Comparison of ENCODE assay signal across 8 cellular contexts in the genomic region with DNA sequence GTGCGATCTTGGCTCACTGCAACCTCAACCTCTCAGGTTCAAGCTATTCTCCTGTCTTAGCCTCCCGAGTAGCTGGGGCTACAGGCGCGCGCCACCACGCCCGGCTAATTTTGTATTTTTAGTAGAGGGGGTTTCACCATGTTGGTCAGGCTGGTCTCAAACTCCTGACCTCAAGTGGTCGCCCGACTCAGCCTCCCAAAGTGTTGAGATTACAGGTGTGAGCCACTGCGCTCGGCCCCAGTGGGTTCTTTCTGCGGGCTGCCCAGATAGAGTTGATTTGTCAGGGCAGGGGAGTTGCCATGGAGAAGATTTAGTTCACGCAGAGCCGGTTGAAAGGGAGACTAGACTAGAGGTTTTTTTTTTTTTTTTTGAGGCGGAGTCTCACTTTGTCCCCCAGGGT. TPM values are rescaled to one million over a fixed set of nuclear protein-coding genes. Genes with fewer than 3 reads are reported as not detected.
DNase-seq lines count a peak whose midpoint lies in the region; ATAC-seq, FAIRE-seq and TF ChIP-seq lines count a peak whose summit lies in the region.

No MANE protein-coding gene starts in this region.

- dilution Hi-C loops in keratinocyte (cut with MboI; ENCODE audit: extremely low pct_ligation_motif_present, low sequenced_read_pairs): no loop called here

- 0 out of 2 replicates have a peak, but pooled peaks cover 5% of the 10 kb centered on the region for H3F3A ChIP-seq in GM23338 (replicated peaks; ENCODE audit: low read depth)

- peaks cover 22% of the 10 kb centered on the region for H3K27me3 Mint-ChIP-seq in GM23338 (ENCODE audit: insufficient read depth, low read depth, poor library complexity)
- H3K27me3 Mint-ChIP-seq in activated CD4-positive, alpha-beta memory T cell treated with anti-CD3 and anti-CD28 coated beads for 36 hours: no peaks in the 10 kb centered on the region

- TF ChIP-seq CTCF in GM23338 (conservative IDR thresholded peaks at IDR 0.05; ENCODE audit: low read depth in 2 of 2) (no peak), keratinocyte (optimal IDR thresholded peaks at IDR 0.05 in 1 of 3, IDR thresholded peaks at IDR 0.05 in 1 of 3, conservative IDR thresholded peaks at IDR 0.05 in 1 of 3; ENCODE audit: extremely low read depth in 1 of 3, insufficient read depth in 2 of 3, low read length in 3 of 3) (no peak)

- H3K27ac Mint-ChIP-seq in GM23338: no peak overlapping the region
- H3K27ac Mint-ChIP-seq in activated CD4-positive, alpha-beta memory T cell treated with anti-CD3 and anti-CD28 coated beads for 36 hours: no peak overlapping the region

- H3K27me3 ChIP-seq in BLaER1 (no peaks in the 10 kb centered on the region), GM23338 (ENCODE audit: insufficient read depth) (peaks cover 17% of the 10 kb centered on the region), keratinocyte (ENCODE audit: control insufficient read depth, extremely low read depth, insufficient read depth, low read length) (no peaks in the 10 kb centered on the region)

- no peak for FAIRE-seq in keratinocyte (lab: Jason Lieb, UNC)

- H3K4me1 ChIP-seq in BLaER1 (peaks cover 23% of the 10 kb centered on the region), GM23338 (ENCODE audit: insufficient read depth) (peaks cover 24% of the 10 kb centered on the region), keratinocyte (ENCODE audit: control insufficient read depth, extremely low read depth, insufficient read depth, low read length) (peaks cover 26% of the 10 kb centered on the region)

- H3K9me2 ChIP-seq in GM23338 (ENCODE audit: insufficient read depth): no peaks in the 10 kb centered on the region

- H3K4me2 ChIP-seq in BLaER1 (peak overlapping the region; percentile 99), GM23338 (peak overlapping the region; percentile 96), keratinocyte (ENCODE audit: control insufficient read depth, extremely low read depth, insufficient read depth, low read depth, low read length) (peak overlapping the region; percentile 92)

- no peak overlapping the region for H2AFZ ChIP-seq in GM23338
- no peak overlapping the region for H2AFZ ChIP-seq in keratinocyte (ENCODE audit: control insufficient read depth, low read length)

- no peak overlapping the region for H3K27ac ChIP-seq in BLaER1
- H3K27ac ChIP-seq in GM23338 (ENCODE audit: low read depth): peak overlapping the region; percentile 84
- H3K27ac ChIP-seq in keratinocyte (ENCODE audit: control insufficient read depth, insufficient read depth, low read length): no peak overlapping the region

- peaks cover 3% of the 10 kb centered on the region for H3K9me1 ChIP-seq in keratinocyte (ENCODE audit: control insufficient read depth, extremely low read depth, insufficient read depth, low read length)

- ATAC-seq in GM23338: no peak
- no peak for ATAC-seq in HG03039 (IDR thresholded peaks at IDR 0.05; ENCODE audit: unreplicated experiment)
- no peak for ATAC-seq in HG03520 (IDR thresholded peaks at IDR 0.05; ENCODE audit: unreplicated experiment)

- peaks cover 3% of the 10 kb centered on the region; the same call in 2 of the 3 replicates for H3K9me3 Mint-ChIP-seq in GM23338
- H3K9me3 Mint-ChIP-seq in activated CD4-positive, alpha-beta memory T cell treated with anti-CD3 and anti-CD28 coated beads for 36 hours: no peaks in the 10 kb centered on the region

- H4K20me1 ChIP-seq in BLaER1 (peaks cover 51% of the 10 kb centered on the region), GM23338 (replicated peaks; ENCODE audit: insufficient read depth) (peaks cover 6% of the 10 kb centered on the region; the same call in 1 of the 2 replicates), keratinocyte (ENCODE audit: control insufficient read depth, extremely low read depth, insufficient read depth, low read length) (no peaks in the 10 kb centered on the region)

- H3K4me3 Mint-ChIP-seq in GM23338: peak overlapping the region; percentile 91
- peak overlapping the region; percentile 76 for H3K4me3 Mint-ChIP-seq in activated CD4-positive, alpha-beta memory T cell treated with anti-CD3 and anti-CD28 coated beads for 36 hours

- peaks cover 42% of the 10 kb centered on the region for H3K4me1 Mint-ChIP-seq in GM23338
- peaks cover 24% of the 10 kb centered on the region for H3K4me1 Mint-ChIP-seq in activated CD4-positive, alpha-beta memory T cell treated with anti-CD3 and anti-CD28 coated beads for 36 hours (ENCODE audit: low read depth)

- H3K4me3 ChIP-seq in BLaER1: peak overlapping the region; percentile 99
- H3K4me3 ChIP-seq in GM23338: peak overlapping the region; percentile 93
- H3K4me3 ChIP-seq in keratinocyte (ENCODE audit: control insufficient read depth in 2 of 3, extremely low read depth in 1 of 3, insufficient read depth in 2 of 3, low read depth in 1 of 3, low read length in 3 of 3): peak overlapping the region in 1 of 3 experiments; percentile 88

- CTCF ChIA-PET in activated CD4-positive, alpha-beta memory T cell treated with anti-CD3 and anti-CD28 coated beads for 36 hours (lab: Charles Lee): interaction anchor here (1.0 kb wide), 1 partner anchor 10 kb away, joined by 4 read pairs; no protein-coding TSS in a partner anchor

- POLR2A ChIA-PET in activated CD4-positive, alpha-beta memory T cell treated with anti-CD3 and anti-CD28 coated beads for 36 hours (lab: Charles Lee): interaction anchor here (0.5 to 0.7 kb wide), 2 partner anchors 10 to 39 kb away, joined by 4 read pairs; no protein-coding TSS in a partner anchor

- peak; percentile 22 for DNase-seq in GM23338 (ENCODE audit: low spot score)
- no peak for DNase-seq in activated CD4-positive, alpha-beta memory T cell treated with anti-CD3 and anti-CD28 coated beads for 36 hours
- DNase-seq in keratinocyte (ENCODE audit: low read depth, low spot score): no peak
- DNase-seq in NCI-H1048 (lab: John Stamatoyannopoulos, UW): no peak
- no peak for DNase-seq in NCI-H1417 (lab: John Stamatoyannopoulos, UW)

- intact Hi-C loops in activated CD4-positive, alpha-beta memory T cell treated with anti-CD3 and anti-CD28 coated beads for 36 hours (cut with micrococcal nuclease): loop anchor here (5.0 to 10.0 kb wide), 2 partner anchors 106 to 659 kb away; partner anchors contain the start of genes FASN and WDR45B

- peaks cover 47% of the 10 kb centered on the region for H3K79me2 ChIP-seq in GM23338 (replicated peaks; ENCODE audit: insufficient read depth)
- peaks cover 35% of the 10 kb centered on the region for H3K79me2 ChIP-seq in keratinocyte (ENCODE audit: control insufficient read depth, insufficient read depth, low read length)

- no peak overlapping the region; the same call in 1 of the 2 replicates for H3K9ac ChIP-seq in BLaER1
- H3K9ac ChIP-seq in keratinocyte (ENCODE audit: control insufficient read depth, extremely low read depth, insufficient read depth, low read length): peak overlapping the region; percentile 79

- H3K9me3 ChIP-seq in BLaER1 (peaks cover 20% of the 10 kb centered on the region), keratinocyte (ENCODE audit: control insufficient read depth, low read depth, low read length) (no peaks in the 10 kb centered on the region)

- H3K36me3 ChIP-seq in BLaER1 (peaks cover 48% of the 10 kb centered on the region), GM23338 (ENCODE audit: insufficient read depth) (no peaks in the 10 kb centered on the region), keratinocyte (ENCODE audit: control insufficient read depth in 2 of 2, extremely low read depth in 1 of 2, insufficient read depth in 2 of 2, low read length in 2 of 2) (peaks cover 2 to 12% of the 10 kb centered on the region in 2 experiments)

- peaks cover 29% of the 10 kb centered on the region for H3K36me3 Mint-ChIP-seq in GM23338 (ENCODE audit: low read depth)
- H3K36me3 Mint-ChIP-seq in activated CD4-positive, alpha-beta memory T cell treated with anti-CD3 and anti-CD28 coated beads for 36 hours: peaks cover 8% of the 10 kb centered on the region

RNA-seq across cellular contexts. Expression of gene TBCD, which starts 1.7 kb away (rescaled TPM):
- 116 and 122 TPM in 2 replicates for total RNA-seq in GM23338 (2014; rRNA removed; shearing (Covaris generic))
- polyA plus RNA-seq in GM23338 (2016; fragmentation: Nextera tagmentation; extraction: Ambion mirVana) (72.4 and 75.0 TPM in 2 replicates), keratinocyte (30.1 to 51.5 TPM (median 36.2 TPM) in 3 replicates)
- total RNA-seq in activated CD4-positive, alpha-beta memory T cell treated with anti-CD3 and anti-CD28 coated beads for 36 hours: 10 to 100 TPM; 97.0 to 98.2 TPM
- polyA plus RNA-seq in keratinocyte (2011; ENCODE audit: low read depth): 46.9 TPM
- polyA plus RNA-seq in keratinocyte (2011; cell fraction: cytosol; rRNA removed): 27.0 and 48.2 TPM in 2 replicates
- polyA plus RNA-seq in keratinocyte (2011; cell fraction: nucleus; rRNA removed): 77.9 and 106 TPM in 2 replicates
- 49.2 and 75.3 TPM in 2 replicates for polyA plus RNA-seq in keratinocyte (2012; ENCODE audit: low replicate concordance)
- 63.0 to 138 TPM (median 81.3 TPM) in 3 replicates for polyA minus RNA-seq in keratinocyte
- polyA minus RNA-seq in keratinocyte (2011; cell fraction: cytosol; rRNA and poly(A)+ RNA removed): 59.3 TPM
- polyA minus RNA-seq in keratinocyte (2011; cell fraction: nucleus; rRNA and poly(A)+ RNA removed): 47.8 and 67.7 TPM in 2 replicates

RNA-seq across cellular contexts. Expression of gene FN3K, which starts 18.1 kb away (rescaled TPM):
- 11.0 and 12.9 TPM in 2 replicates for total RNA-seq in GM23338 (2014; rRNA removed; shearing (Covaris generic))
- polyA plus RNA-seq in GM23338 (2016; fragmentation: Nextera tagmentation; extraction: Ambion mirVana): 5.3 TPM in 2 replicates
- 1 to 10 TPM; 1.6 to 2.3 TPM for total RNA-seq in activated CD4-positive, alpha-beta memory T cell treated with anti-CD3 and anti-CD28 coated beads for 36 hours
- polyA plus RNA-seq in keratinocyte: 0.10 to 0.35 TPM (median 0.32 TPM) in 3 replicates
- 1.6 TPM for polyA plus RNA-seq in keratinocyte (2011; ENCODE audit: low read depth)
- polyA plus RNA-seq in keratinocyte (2011; cell fraction: cytosol; rRNA removed): 0.13 and 0.34 TPM in 2 replicates
- polyA plus RNA-seq in keratinocyte (2011; cell fraction: nucleus; rRNA removed): 1.7 and 2.1 TPM in 2 replicates
- 1.4 and 2.4 TPM in 2 replicates for polyA plus RNA-seq in keratinocyte (2012; ENCODE audit: low replicate concordance)
- polyA minus RNA-seq in keratinocyte: 0.46 to 1.3 TPM in 2 of 3 replicates, not detected in the other
- 4.2 TPM for polyA minus RNA-seq in keratinocyte (2011; cell fraction: cytosol; rRNA and poly(A)+ RNA removed)
- polyA minus RNA-seq in keratinocyte (2011; cell fraction: nucleus; rRNA and poly(A)+ RNA removed): 0.42 and 1.4 TPM in 2 replicates

RNA-seq across cellular contexts. Expression of gene FN3KRP, which starts 37.0 kb away (rescaled TPM):
- 13.2 and 15.9 TPM in 2 replicates for total RNA-seq in GM23338 (2014; rRNA removed; shearing (Covaris generic))
- polyA plus RNA-seq in GM23338 (2016; fragmentation: Nextera tagmentation; extraction: Ambion mirVana): 15.1 and 16.7 TPM in 2 replicates
- total RNA-seq in activated CD4-positive, alpha-beta memory T cell treated with anti-CD3 and anti-CD28 coated beads for 36 hours: 10 to 100 TPM; 36.7 to 40.5 TPM
- 24.7 to 26.2 TPM (median 25.7 TPM) in 3 replicates for polyA plus RNA-seq in keratinocyte
- polyA plus RNA-seq in keratinocyte (2011; ENCODE audit: low read depth): 15.1 TPM
- polyA plus RNA-seq in keratinocyte (2011; cell fraction: cytosol; rRNA removed): 22.7 and 26.4 TPM in 2 replicates
- 29.3 and 37.4 TPM in 2 replicates for polyA plus RNA-seq in keratinocyte (2011; cell fraction: nucleus; rRNA removed)
- 23.4 and 34.5 TPM in 2 replicates for polyA plus RNA-seq in keratinocyte (2012; ENCODE audit: low replicate concordance)
- polyA minus RNA-seq in keratinocyte: 13.1 to 16.4 TPM (median 15.0 TPM) in 3 replicates
- polyA minus RNA-seq in keratinocyte (2011; cell fraction: cytosol; rRNA and poly(A)+ RNA removed): 18.8 TPM
- 8.8 and 9.2 TPM in 2 replicates for polyA minus RNA-seq in keratinocyte (2011; cell fraction: nucleus; rRNA and poly(A)+ RNA removed)

RNA-seq across cellular contexts. Expression of gene RAB40B, which starts 55.0 kb away (rescaled TPM):
- 5.2 and 10.8 TPM in 2 replicates for total RNA-seq in GM23338 (2014; rRNA removed; shearing (Covaris generic))
- polyA plus RNA-seq in GM23338 (2016; fragmentation: Nextera tagmentation; extraction: Ambion mirVana) (2.8 and 4.2 TPM in 2 replicates), keratinocyte (10.6 to 15.1 TPM (median 11.4 TPM) in 3 replicates)
- total RNA-seq in activated CD4-positive, alpha-beta memory T cell treated with anti-CD3 and anti-CD28 coated beads for 36 hours: 1 to 10 TPM; 1.4 to 1.9 TPM
- 5.5 TPM for polyA plus RNA-seq in keratinocyte (2011; ENCODE audit: low read depth)
- polyA plus RNA-seq in keratinocyte (2011; cell fraction: cytosol; rRNA removed): 8.4 and 13.4 TPM in 2 replicates
- 13.5 and 15.4 TPM in 2 replicates for polyA plus RNA-seq in keratinocyte (2011; cell fraction: nucleus; rRNA removed)
- polyA plus RNA-seq in keratinocyte (2012; ENCODE audit: low replicate concordance): 11.0 and 15.2 TPM in 2 replicates
- 4.0 to 18.9 TPM (median 12.2 TPM) in 3 replicates for polyA minus RNA-seq in keratinocyte
- polyA minus RNA-seq in keratinocyte (2011; cell fraction: cytosol; rRNA and poly(A)+ RNA removed): 12.9 TPM
- 5.4 and 5.6 TPM in 2 replicates for polyA minus RNA-seq in keratinocyte (2011; cell fraction: nucleus; rRNA and poly(A)+ RNA removed)
